In the genomic region with DNA sequence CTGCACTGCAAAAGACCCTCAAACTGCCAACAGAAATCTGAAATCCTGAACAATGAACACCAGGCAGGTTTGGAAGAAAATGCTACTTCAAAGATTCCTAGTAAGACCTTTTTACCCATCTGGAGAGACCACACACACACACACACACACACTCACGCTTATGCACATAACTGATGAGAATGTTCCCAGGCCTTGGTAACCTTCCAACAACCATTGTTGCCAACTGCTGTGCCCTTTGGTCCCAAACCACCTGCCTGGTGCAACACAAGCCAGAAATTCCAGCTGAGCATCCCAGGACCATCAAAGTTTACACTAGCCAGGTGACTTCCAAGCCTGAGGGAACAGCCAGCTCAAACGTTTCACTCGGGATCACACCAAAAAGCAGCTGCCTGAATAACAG, we compare ENCODE assay signal across 26 cellular contexts. TPM values are rescaled to one million over a fixed set of nuclear protein-coding genes. Genes with fewer than 3 reads are reported as not detected.
DNase-seq lines count a peak whose midpoint lies in the region; ATAC-seq, FAIRE-seq and TF ChIP-seq lines count a peak whose summit lies in the region.
"Had no signal": no experiment of that assay in that cellular context is flagged by ENCODE, and none has a peak within 500 bp of the region (broad histone marks: within the 10 kb centered on the region; RNA-seq: fewer than 3 reads in every experiment).

No MANE protein-coding gene starts in this region.

- H3K27ac ChIP-seq in keratinocyte (ENCODE audit: control insufficient read depth, insufficient read depth, low read length) (no peak overlapping the region), right atrium auricular region (no peak overlapping the region)
- H3K27ac ChIP-seq: 22Rv1, dorsolateral prefrontal cortex, esophagus muscularis mucosa, foreskin keratinocyte, heart right ventricle, HL-60, spleen, testis had no signal

- no peaks in the 10 kb centered on the region for H3K9me1 ChIP-seq in keratinocyte (ENCODE audit: control insufficient read depth, extremely low read depth, insufficient read depth, low read length)

- no peak for ATAC-seq in GM18873 (IDR thresholded peaks at IDR 0.05; ENCODE audit: low FRiP score, unreplicated experiment)
- ATAC-seq: heart right ventricle; stimulated activated naive CD8-positive, alpha-beta T cell treated with anti-CD3 and anti-CD28 coated beads, Interleukin-15, Interleukin-2, amounts not matched to agents 100 U/mL and 50 U/mL, for 24 hours had no signal

- H3K4me3 ChIP-seq in keratinocyte (ENCODE audit: control insufficient read depth in 2 of 3, extremely low read depth in 1 of 3, insufficient read depth in 2 of 3, low read depth in 1 of 3, low read length in 3 of 3) (no peak overlapping the region), right atrium auricular region (no peak overlapping the region)
- H3K4me3 ChIP-seq: dorsolateral prefrontal cortex, esophagus muscularis mucosa, HAP-1, heart right ventricle, spleen, testis had no signal

- H3K4me1 ChIP-seq in keratinocyte (ENCODE audit: control insufficient read depth, extremely low read depth, insufficient read depth, low read length) (peaks cover 27% of the 10 kb centered on the region), right atrium auricular region (no peaks in the 10 kb centered on the region)
- H3K4me1 ChIP-seq: esophagus muscularis mucosa, HAP-1, heart right ventricle, spleen, testis had no signal

- TF ChIP-seq CTCF in keratinocyte (optimal IDR thresholded peaks at IDR 0.05 in 1 of 3, IDR thresholded peaks at IDR 0.05 in 1 of 3, conservative IDR thresholded peaks at IDR 0.05 in 1 of 3; ENCODE audit: extremely low read depth in 1 of 3, insufficient read depth in 2 of 3, low read length in 3 of 3) (no peak), right atrium auricular region (IDR thresholded peaks at IDR 0.05) (no peak)

- peak; percentile 20 for FAIRE-seq in keratinocyte (lab: Jason Lieb, UNC)
- FAIRE-seq: endometrium, urothelium cell line had no signal

- H3K4me2 ChIP-seq in keratinocyte (ENCODE audit: control insufficient read depth, extremely low read depth, insufficient read depth, low read depth, low read length): no peak overlapping the region

- H3K36me3 ChIP-seq in keratinocyte (ENCODE audit: control insufficient read depth in 2 of 2, extremely low read depth in 1 of 2, insufficient read depth in 2 of 2, low read length in 2 of 2) (no peaks in the 10 kb centered on the region), right atrium auricular region (no peaks in the 10 kb centered on the region)
- H3K36me3 ChIP-seq: esophagus muscularis mucosa, HAP-1, heart right ventricle, spleen had no signal

- no peaks in the 10 kb centered on the region for H3K9me3 ChIP-seq in keratinocyte (ENCODE audit: control insufficient read depth, low read depth, low read length)
- no peaks in the 10 kb centered on the region for H3K9me3 ChIP-seq in right atrium auricular region
- H3K9me3 ChIP-seq: esophagus muscularis mucosa, HAP-1, heart right ventricle, spleen, testis had no signal

- H3K9ac ChIP-seq in keratinocyte (ENCODE audit: control insufficient read depth, extremely low read depth, insufficient read depth, low read length): no peak overlapping the region

- H4K20me1 ChIP-seq in keratinocyte (ENCODE audit: control insufficient read depth, extremely low read depth, insufficient read depth, low read length): no peaks in the 10 kb centered on the region

- DNase-seq in DMS 273 (lab: John Stamatoyannopoulos, UW; ENCODE audit: unreplicated experiment): peak; percentile 46
- no peak for DNase-seq in DMS 273 treated with DMSO at 0.1 percent for 48 hours (lab: John Stamatoyannopoulos, UW)
- peak; percentile 75 for DNase-seq in NCI-H69 (lab: John Stamatoyannopoulos, UW)
- no peak for DNase-seq in keratinocyte (ENCODE audit: low read depth, low spot score)
- DNase-seq in renal cortical epithelial cell (ENCODE audit: low read depth): peak; percentile 36
- DNase-seq in right atrium auricular region (ENCODE audit: low spot score): no peak
- no peak for DNase-seq in NCI-H446 treated with DMSO at 0.1 percent for 48 hours (lab: John Stamatoyannopoulos, UW)
- DNase-seq: activated CD4-positive, alpha-beta T cell treated with anti-CD3 and anti-CD28 coated beads for 48 hours; activated naive CD4-positive, alpha-beta T cell treated with anti-CD3 and anti-CD28 coated beads, Interleukin-2, amount 50 U/mL, for 16 hours; heart right ventricle; NK-92 treated with Interleukin-12 subunit alpha and Interleukin-12 subunit beta, amount 100 ng/mL, for 24 hours; spleen; stimulated activated CD4-positive, alpha-beta T cell treated with anti-CD3 and anti-CD28 coated beads, Interleukin-2, amount 100 ng/mL, for 24 hours; stimulated activated naive CD8-positive, alpha-beta T cell treated with anti-CD3 and anti-CD28 coated beads, Interleukin-15, Interleukin-2, amounts not matched to agents 100 U/mL and 50 U/mL, for 24 hours; T-helper 2 cell had no signal

- dilution Hi-C loops in keratinocyte (cut with MboI; ENCODE audit: extremely low pct_ligation_motif_present, low sequenced_read_pairs): no loop called here

- H2AFZ ChIP-seq in keratinocyte (ENCODE audit: control insufficient read depth, low read length): no peak overlapping the region

- H3K79me2 ChIP-seq in keratinocyte (ENCODE audit: control insufficient read depth, insufficient read depth, low read length): no peaks in the 10 kb centered on the region

- H3K27me3 ChIP-seq in keratinocyte (ENCODE audit: control insufficient read depth, extremely low read depth, insufficient read depth, low read length): no peaks in the 10 kb centered on the region
- H3K27me3 ChIP-seq in right atrium auricular region: no peaks in the 10 kb centered on the region
- H3K27me3 ChIP-seq: foreskin keratinocyte, spleen, testis had no signal

RNA-seq across cellular contexts. Expression of gene SEC16B, which starts 56.9 kb away (rescaled TPM):
- polyA plus RNA-seq in keratinocyte: 1.2 to 1.3 TPM (median 1.2 TPM) in 3 replicates
- polyA plus RNA-seq in keratinocyte (2011; ENCODE audit: low read depth): 0.45 TPM
- 0.55 and 0.70 TPM in 2 replicates for polyA plus RNA-seq in keratinocyte (2011; cell fraction: cytosol; rRNA removed)
- 3.5 TPM in 2 replicates for polyA plus RNA-seq in keratinocyte (2011; cell fraction: nucleus; rRNA removed)
- 0.72 and 1.0 TPM in 2 replicates for polyA plus RNA-seq in keratinocyte (2012; ENCODE audit: low replicate concordance)
- polyA minus RNA-seq in keratinocyte: 0.63 to 1.3 TPM (median 1.1 TPM) in 3 replicates
- polyA minus RNA-seq in keratinocyte (2011; cell fraction: cytosol; rRNA and poly(A)+ RNA removed): not detected
- polyA minus RNA-seq in keratinocyte (2011; cell fraction: nucleus; rRNA and poly(A)+ RNA removed): 1.2 and 2.2 TPM in 2 replicates
- total RNA-seq in renal cortical epithelial cell (0.35 and 1.2 TPM in 2 replicates), right atrium auricular region (1 to 10 TPM; 1.9 to 5.8 TPM)
- total RNA-seq: activated T-helper 2 cell treated with anti-CD3 and anti-CD28 coated beads, Interferon-gamma antibody, Interleukin-2, Interleukin-4, amounts not matched to agents 10 μg/mL and 5 μg/mL and 100 μg/mL, durations not matched to agents 14 hours and 24 hours and 36 hours had no signal

Comparison
In these comparisons a context has a peak if more than half of its experiments do, and no peak if none do; other contexts are left out.
1. DNase-seq: peak in DMS 273 (single experiment), NCI-H69 (single experiment) and renal cortical epithelial cell (single experiment); none in DMS 273 treated with DMSO at 0.1 percent for 48 hours (single experiment), keratinocyte (single experiment), right atrium auricular region (single experiment) and NCI-H446 treated with DMSO at 0.1 percent for 48 hours (single experiment).